1 cellular context compared by ENCODE assay signal in genomic region chr2:71129891-71130324, GRCh38.
TF ChIP-seq lines count a peak whose summit lies in the region.

Gene MCEE (minus strand): TSS chr2:71130229. CDS start chr2:71130219, 10 bp downstream.

TF ChIP-seq in GM12878, 131 proteins besides CTCF, POLR2A, EP300 and RAD21 (continued from another document):
- TF ChIP-seq, protein P1, sequence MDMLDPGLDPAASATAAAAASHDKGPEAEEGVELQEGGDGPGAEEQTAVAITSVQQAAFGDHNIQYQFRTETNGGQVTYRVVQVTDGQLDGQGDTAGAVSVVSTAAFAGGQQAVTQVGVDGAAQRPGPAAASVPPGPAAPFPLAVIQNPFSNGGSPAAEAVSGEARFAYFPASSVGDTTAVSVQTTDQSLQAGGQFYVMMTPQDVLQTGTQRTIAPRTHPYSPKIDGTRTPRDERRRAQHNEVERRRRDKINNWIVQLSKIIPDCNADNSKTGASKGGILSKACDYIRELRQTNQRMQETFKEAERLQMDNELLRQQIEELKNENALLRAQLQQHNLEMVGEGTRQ (IDR thresholded peaks at IDR 0.05; ENCODE audit: borderline replicate concordance, low read depth, low read length): no peak
- TF ChIP-seq TARDBP (IDR thresholded peaks at IDR 0.05; ENCODE audit: borderline replicate concordance): no peak
- TF ChIP-seq TCF7 (IDR thresholded peaks at IDR 0.05; ENCODE audit: borderline replicate concordance): no peak
- TF ChIP-seq CBX3 (IDR thresholded peaks at IDR 0.05; ENCODE audit: borderline replicate concordance, low read depth): no peak
- TF ChIP-seq ZBED1 (IDR thresholded peaks at IDR 0.05; ENCODE audit: borderline replicate concordance): no peak
- no peak; the same call in 1 of the 2 replicates for TF ChIP-seq TAF1 (IDR thresholded peaks at IDR 0.05; ENCODE audit: borderline replicate concordance, low read depth, low read length)
- no peak for TF ChIP-seq CBX5 (IDR thresholded peaks at IDR 0.05; ENCODE audit: low read depth)
- no peak for TF ChIP-seq BRCA1 (IDR thresholded peaks at IDR 0.05; ENCODE audit: low read depth, low read length)
- TF ChIP-seq, protein P2, sequence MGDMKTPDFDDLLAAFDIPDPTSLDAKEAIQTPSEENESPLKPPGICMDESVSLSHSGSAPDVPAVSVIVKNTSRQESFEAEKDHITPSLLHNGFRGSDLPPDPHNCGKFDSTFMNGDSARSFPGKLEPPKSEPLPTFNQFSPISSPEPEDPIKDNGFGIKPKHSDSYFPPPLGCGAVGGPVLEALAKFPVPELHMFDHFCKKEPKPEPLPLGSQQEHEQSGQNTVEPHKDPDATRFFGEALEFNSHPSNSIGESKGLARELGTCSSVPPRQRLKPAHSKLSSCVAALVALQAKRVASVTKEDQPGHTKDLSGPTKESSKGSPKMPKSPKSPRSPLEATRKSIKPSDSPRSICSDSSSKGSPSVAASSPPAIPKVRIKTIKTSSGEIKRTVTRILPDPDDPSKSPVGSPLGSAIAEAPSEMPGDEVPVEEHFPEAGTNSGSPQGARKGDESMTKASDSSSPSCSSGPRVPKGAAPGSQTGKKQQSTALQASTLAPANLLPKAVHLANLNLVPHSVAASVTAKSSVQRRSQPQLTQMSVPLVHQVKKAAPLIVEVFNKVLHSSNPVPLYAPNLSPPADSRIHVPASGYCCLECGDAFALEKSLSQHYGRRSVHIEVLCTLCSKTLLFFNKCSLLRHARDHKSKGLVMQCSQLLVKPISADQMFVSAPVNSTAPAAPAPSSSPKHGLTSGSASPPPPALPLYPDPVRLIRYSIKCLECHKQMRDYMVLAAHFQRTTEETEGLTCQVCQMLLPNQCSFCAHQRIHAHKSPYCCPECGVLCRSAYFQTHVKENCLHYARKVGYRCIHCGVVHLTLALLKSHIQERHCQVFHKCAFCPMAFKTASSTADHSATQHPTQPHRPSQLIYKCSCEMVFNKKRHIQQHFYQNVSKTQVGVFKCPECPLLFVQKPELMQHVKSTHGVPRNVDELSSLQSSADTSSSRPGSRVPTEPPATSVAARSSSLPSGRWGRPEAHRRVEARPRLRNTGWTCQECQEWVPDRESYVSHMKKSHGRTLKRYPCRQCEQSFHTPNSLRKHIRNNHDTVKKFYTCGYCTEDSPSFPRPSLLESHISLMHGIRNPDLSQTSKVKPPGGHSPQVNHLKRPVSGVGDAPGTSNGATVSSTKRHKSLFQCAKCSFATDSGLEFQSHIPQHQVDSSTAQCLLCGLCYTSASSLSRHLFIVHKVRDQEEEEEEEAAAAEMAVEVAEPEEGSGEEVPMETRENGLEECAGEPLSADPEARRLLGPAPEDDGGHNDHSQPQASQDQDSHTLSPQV (IDR thresholded peaks at IDR 0.05): no peak
- TF ChIP-seq GATAD2B (conservative IDR thresholded peaks at IDR 0.05; ENCODE audit: low read depth): no peak
- TF ChIP-seq, protein P3, sequence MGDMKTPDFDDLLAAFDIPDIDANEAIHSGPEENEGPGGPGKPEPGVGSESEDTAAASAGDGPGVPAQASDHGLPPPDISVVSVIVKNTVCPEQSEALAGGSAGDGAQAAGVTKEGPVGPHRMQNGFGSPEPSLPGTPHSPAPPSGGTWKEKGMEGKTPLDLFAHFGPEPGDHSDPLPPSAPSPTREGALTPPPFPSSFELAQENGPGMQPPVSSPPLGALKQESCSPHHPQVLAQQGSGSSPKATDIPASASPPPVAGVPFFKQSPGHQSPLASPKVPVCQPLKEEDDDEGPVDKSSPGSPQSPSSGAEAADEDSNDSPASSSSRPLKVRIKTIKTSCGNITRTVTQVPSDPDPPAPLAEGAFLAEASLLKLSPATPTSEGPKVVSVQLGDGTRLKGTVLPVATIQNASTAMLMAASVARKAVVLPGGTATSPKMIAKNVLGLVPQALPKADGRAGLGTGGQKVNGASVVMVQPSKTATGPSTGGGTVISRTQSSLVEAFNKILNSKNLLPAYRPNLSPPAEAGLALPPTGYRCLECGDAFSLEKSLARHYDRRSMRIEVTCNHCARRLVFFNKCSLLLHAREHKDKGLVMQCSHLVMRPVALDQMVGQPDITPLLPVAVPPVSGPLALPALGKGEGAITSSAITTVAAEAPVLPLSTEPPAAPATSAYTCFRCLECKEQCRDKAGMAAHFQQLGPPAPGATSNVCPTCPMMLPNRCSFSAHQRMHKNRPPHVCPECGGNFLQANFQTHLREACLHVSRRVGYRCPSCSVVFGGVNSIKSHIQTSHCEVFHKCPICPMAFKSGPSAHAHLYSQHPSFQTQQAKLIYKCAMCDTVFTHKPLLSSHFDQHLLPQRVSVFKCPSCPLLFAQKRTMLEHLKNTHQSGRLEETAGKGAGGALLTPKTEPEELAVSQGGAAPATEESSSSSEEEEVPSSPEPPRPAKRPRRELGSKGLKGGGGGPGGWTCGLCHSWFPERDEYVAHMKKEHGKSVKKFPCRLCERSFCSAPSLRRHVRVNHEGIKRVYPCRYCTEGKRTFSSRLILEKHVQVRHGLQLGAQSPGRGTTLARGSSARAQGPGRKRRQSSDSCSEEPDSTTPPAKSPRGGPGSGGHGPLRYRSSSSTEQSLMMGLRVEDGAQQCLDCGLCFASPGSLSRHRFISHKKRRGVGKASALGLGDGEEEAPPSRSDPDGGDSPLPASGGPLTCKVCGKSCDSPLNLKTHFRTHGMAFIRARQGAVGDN (IDR thresholded peaks at IDR 0.05): no peak; the same call in 1 of the 2 replicates
- TF ChIP-seq ZNF622 (IDR thresholded peaks at IDR 0.05): no peak
- no peak for TF ChIP-seq HDAC2 (IDR thresholded peaks at IDR 0.05)
- TF ChIP-seq YY1 (IDR thresholded peaks at IDR 0.05; ENCODE audit: low read depth, low read length): peak; percentile 96
- no peak for TF ChIP-seq KAT2A (conservative IDR thresholded peaks at IDR 0.05; ENCODE audit: control insufficient read depth, low read depth, low read length)
